Comparison of ENCODE assay signal across 1 cellular context in genomic region chr20:31547017-31547675, GRCh38.
TF ChIP-seq lines count a peak whose summit lies in the region.

No MANE protein-coding gene starts in this region.

TF ChIP-seq in HEK293, 187 proteins besides CTCF, POLR2A, EP300 and RAD21 (continued from another document):
- peak; percentile 48; the same call in 1 of the 2 replicates for TF ChIP-seq YY1 (tag by site-specific recombination; IDR thresholded peaks at IDR 0.05)
